In genomic region chr2:173602153-173602552, GRCh38 we compare ENCODE assay signal across 35 cellular contexts.
"Had no signal": no experiment of that assay in that cellular context is flagged by ENCODE, and none has a peak within 500 bp of the region (broad histone marks: within the 10 kb centered on the region; RNA-seq: fewer than 3 reads in every experiment).

No MANE protein-coding gene starts in this region.

- H3K4me3 ChIP-seq: ascending aorta, cardiac muscle cell had no signal

- ATAC-seq: activated CD4-positive, alpha-beta T cell treated with anti-CD3 and anti-CD28 coated beads for 36 hours; activated CD4-positive, CD25-positive, alpha-beta regulatory T cell treated with anti-CD3 and anti-CD28 coated beads, Interleukin-2, amount 50 U/mL, for 24 hours; activated naive CD8-positive, alpha-beta T cell treated with anti-CD3 and anti-CD28 coated beads, Interleukin-2, amount 50 U/mL, for 24 hours; WTC11 had no signal

- H3K27me3 Mint-ChIP-seq: activated naive CD4-positive, alpha-beta T cell treated with anti-CD3 and anti-CD28 coated beads, Interleukin-2, amount 10 ng/mL, durations not matched to agents 7 days and 5 days; brain had no signal

- H3K4me3 Mint-ChIP-seq: activated CD4-positive, alpha-beta memory T cell treated with anti-CD3 and anti-CD28 coated beads, Interleukin-2, amount 10 ng/mL, durations not matched to agents 7 days and 5 days; activated CD4-positive, alpha-beta T cell treated with anti-CD3 and anti-CD28 coated beads for 36 hours; activated CD4-positive, alpha-beta T cell treated with anti-CD3 and anti-CD28 coated beads, Interleukin-2, amount 10 ng/mL, durations not matched to agents 7 days and 5 days; activated naive CD4-positive, alpha-beta T cell treated with anti-CD3 and anti-CD28 coated beads, Interleukin-2, amount 10 ng/mL, durations not matched to agents 7 days and 5 days; activated naive CD4-positive, alpha-beta T cell treated with anti-CD3 and anti-CD28 coated beads, Interleukin-2, amount 50 U/mL, for 24 hours; activated naive CD8-positive, alpha-beta T cell; activated naive CD8-positive, alpha-beta T cell treated with anti-CD3 and anti-CD28 coated beads, Interleukin-2, amount 10 ng/mL, durations not matched to agents 7 days and 5 days; activated naive CD8-positive, alpha-beta T cell treated with anti-CD3 and anti-CD28 coated beads, Interleukin-2, amount 50 U/mL, for 24 hours; activated T-cell treated with anti-CD3 and anti-CD28 coated beads, Interleukin-2, amount 50 U/mL, for 24 hours; brain; central memory CD8-positive, alpha-beta T cell; T-helper 1 cell treated with Interleukin-12 subunit alpha and Interleukin-12 subunit beta and Interleukin-4 antibody, amounts not matched to agents 30 μg/mL and 1 μg/mL, for 36 hours; T-helper 2 cell treated with Interferon-gamma antibody and Interleukin-4, amounts not matched to agents 5 μg/mL and 100 μg/mL, for 36 hours; WTC11 had no signal

- DNase-seq: activated CD4-positive, alpha-beta memory T cell treated with anti-CD3 and anti-CD28 coated beads, Interleukin-2, amount 10 ng/mL, durations not matched to agents 7 days and 5 days; activated CD4-positive, alpha-beta T cell treated with anti-CD3 and anti-CD28 coated beads for 1 hour; activated CD4-positive, alpha-beta T cell treated with anti-CD3 and anti-CD28 coated beads for 36 hours; activated CD4-positive, alpha-beta T cell treated with anti-CD3 and anti-CD28 coated beads for 48 hours; activated CD4-positive, alpha-beta T cell treated with anti-CD3 and anti-CD28 coated beads, Interleukin-2, amount 10 ng/mL, durations not matched to agents 7 days and 5 days; activated CD4-positive, alpha-beta T cell treated with anti-CD3 and anti-CD28 coated beads, Interleukin-2, amount 50 U/mL, for 48 hours; activated CD4-positive, CD25-positive, alpha-beta regulatory T cell; activated CD8-positive, alpha-beta memory T cell treated with anti-CD3 and anti-CD28 coated beads for 24 hours; activated CD8-positive, alpha-beta memory T cell treated with anti-CD3 and anti-CD28 coated beads, Interleukin-2, amount 50 U/mL, for 4 hours; activated effector memory CD4-positive, alpha-beta T cell treated with Interleukin-2 at 50 U/mL for 16 hours; activated gamma-delta T cell; activated naive CD4-positive, alpha-beta T cell treated with anti-CD3 and anti-CD28 coated beads, Interleukin-2, amount 10 ng/mL, durations not matched to agents 7 days and 5 days; activated naive CD4-positive, alpha-beta T cell treated with Interleukin-2 at 50 U/mL for 16 hours; activated naive CD8-positive, alpha-beta T cell treated with anti-CD3 and anti-CD28 coated beads, Interleukin-2, amount 10 ng/mL, durations not matched to agents 7 days and 5 days; activated naive CD8-positive, alpha-beta T cell treated with anti-CD3 and anti-CD28 coated beads, Interleukin-2, amount 50 U/mL, for 24 hours; activated T-cell treated with anti-CD3 and anti-CD28 coated beads, Interleukin-2, amount 50 U/mL, for 24 hours; activated T-cell treated with anti-CD3 and anti-CD28 coated beads, Interleukin-2, amount 50 U/mL, for 48 hours; amygdala; anterior cingulate cortex; caudate nucleus; cerebellar nuclear complex; T-helper 1 cell; T-helper 9 cell; WERI-Rb-1 had no signal

- H3K36me3 Mint-ChIP-seq: activated naive CD4-positive, alpha-beta T cell treated with anti-CD3 and anti-CD28 coated beads, Interleukin-2, amount 10 ng/mL, durations not matched to agents 7 days and 5 days; activated naive CD8-positive, alpha-beta T cell; activated naive CD8-positive, alpha-beta T cell treated with anti-CD3 and anti-CD28 coated beads, Interleukin-2, amount 10 ng/mL, durations not matched to agents 7 days and 5 days had no signal

- H3K9me3 Mint-ChIP-seq: activated CD4-positive, alpha-beta memory T cell treated with anti-CD3 and anti-CD28 coated beads, Interleukin-2, amount 10 ng/mL, durations not matched to agents 7 days and 5 days; activated CD4-positive, alpha-beta T cell treated with anti-CD3 and anti-CD28 coated beads, Interleukin-2, amount 10 ng/mL, durations not matched to agents 7 days and 5 days; activated naive CD8-positive, alpha-beta T cell treated with anti-CD3 and anti-CD28 coated beads, Interleukin-2, amount 50 U/mL, for 24 hours; activated T-helper 2 cell treated with anti-CD3 and anti-CD28 coated beads, Interferon-gamma antibody, Interleukin-2, Interleukin-4, amounts not matched to agents 10 μg/mL and 5 μg/mL and 100 μg/mL, durations not matched to agents 14 hours and 24 hours and 36 hours; central memory CD8-positive, alpha-beta T cell; T-helper 1 cell treated with Interleukin-12 subunit alpha and Interleukin-12 subunit beta and Interleukin-4 antibody, amounts not matched to agents 30 μg/mL and 1 μg/mL, for 36 hours; T-helper 2 cell treated with Interferon-gamma antibody and Interleukin-4, amounts not matched to agents 5 μg/mL and 100 μg/mL, for 36 hours had no signal

- H3K27ac Mint-ChIP-seq: activated CD4-positive, alpha-beta memory T cell treated with anti-CD3 and anti-CD28 coated beads, Interleukin-2, amount 10 ng/mL, durations not matched to agents 7 days and 5 days; activated CD4-positive, alpha-beta T cell treated with anti-CD3 and anti-CD28 coated beads for 36 hours; activated CD4-positive, alpha-beta T cell treated with anti-CD3 and anti-CD28 coated beads, Interleukin-2, amount 10 ng/mL, durations not matched to agents 7 days and 5 days; activated naive CD4-positive, alpha-beta T cell treated with anti-CD3 and anti-CD28 coated beads, Interleukin-2, amount 10 ng/mL, durations not matched to agents 7 days and 5 days; activated naive CD4-positive, alpha-beta T cell treated with anti-CD3 and anti-CD28 coated beads, Interleukin-2, amount 50 U/mL, for 24 hours; activated naive CD8-positive, alpha-beta T cell; activated naive CD8-positive, alpha-beta T cell treated with anti-CD3 and anti-CD28 coated beads, Interleukin-2, amount 10 ng/mL, durations not matched to agents 7 days and 5 days; activated naive CD8-positive, alpha-beta T cell treated with anti-CD3 and anti-CD28 coated beads, Interleukin-2, amount 50 U/mL, for 24 hours; activated T-cell treated with anti-CD3 and anti-CD28 coated beads, Interleukin-2, amount 50 U/mL, for 24 hours; activated T-helper 2 cell treated with anti-CD3 and anti-CD28 coated beads, Interferon-gamma antibody, Interleukin-2, Interleukin-4, amounts not matched to agents 10 μg/mL and 5 μg/mL and 100 μg/mL, durations not matched to agents 14 hours and 24 hours and 36 hours; brain; T-helper 1 cell treated with Interleukin-12 subunit alpha and Interleukin-12 subunit beta and Interleukin-4 antibody, amounts not matched to agents 30 μg/mL and 1 μg/mL, for 36 hours; T-helper 2 cell treated with Interferon-gamma antibody and Interleukin-4, amounts not matched to agents 5 μg/mL and 100 μg/mL, for 36 hours; WTC11 had no signal

- H3K4me1 Mint-ChIP-seq: activated CD4-positive, alpha-beta memory T cell treated with anti-CD3 and anti-CD28 coated beads, Interleukin-2, amount 10 ng/mL, durations not matched to agents 7 days and 5 days; activated CD4-positive, alpha-beta T cell treated with anti-CD3 and anti-CD28 coated beads for 36 hours; activated CD4-positive, alpha-beta T cell treated with anti-CD3 and anti-CD28 coated beads, Interleukin-2, amount 10 ng/mL, durations not matched to agents 7 days and 5 days; activated naive CD4-positive, alpha-beta T cell treated with anti-CD3 and anti-CD28 coated beads, Interleukin-2, amount 10 ng/mL, durations not matched to agents 7 days and 5 days; activated naive CD4-positive, alpha-beta T cell treated with anti-CD3 and anti-CD28 coated beads, Interleukin-2, amount 50 U/mL, for 24 hours; activated naive CD8-positive, alpha-beta T cell treated with anti-CD3 and anti-CD28 coated beads, Interleukin-2, amount 10 ng/mL, durations not matched to agents 7 days and 5 days; activated naive CD8-positive, alpha-beta T cell treated with anti-CD3 and anti-CD28 coated beads, Interleukin-2, amount 50 U/mL, for 24 hours; central memory CD8-positive, alpha-beta T cell had no signal
